8 cellular contexts compared by ENCODE assay signal in genomic region chr20:2102585-2103453, GRCh38. TPM values are rescaled to one million over a fixed set of nuclear protein-coding genes. Genes with fewer than 3 reads are reported as not detected.
A peak's percentile ranks its signal among the peaks of the same experiment; 100 is the strongest.
DNase-seq lines count a peak whose midpoint lies in the region; ATAC-seq and TF ChIP-seq lines count a peak whose summit lies in the region.

No MANE protein-coding gene starts in this region.

- H4K20me1 ChIP-seq in H9 (ENCODE audit: control insufficient read depth, insufficient read depth, insufficient read length), result no peaks in the 10 kb centered on the region

- H3K9ac ChIP-seq in H9 (ENCODE audit: extremely low read depth, insufficient read length, low read length), result peak overlapping the region; percentile 99
- H3K9ac ChIP-seq in SK-N-MC (ENCODE audit: insufficient read length), result peak overlapping the region; percentile 96
- peak overlapping the region; percentile 87 for H3K9ac ChIP-seq in parathyroid adenoma

- H3K27ac ChIP-seq in H9 (ENCODE audit: insufficient read length, low read depth, low read length) (peak overlapping the region; percentile 92), SK-N-MC (peak overlapping the region; percentile 98), parathyroid adenoma (peak overlapping the region; percentile 100), tibial artery (peak overlapping the region; percentile 98 to 99)

- H3K36me3 Mint-ChIP-seq in H9 (ENCODE audit: insufficient read depth in 1 of 3, low read depth in 3 of 3), result peaks cover 12 to 38% (median 25%) of the 10 kb centered on the region in 3 experiments; a peak in 6 of 7 replicates
- peaks cover 10% of the 10 kb centered on the region for H3K36me3 Mint-ChIP-seq in activated naive CD8-positive, alpha-beta T cell

- H3K18ac ChIP-seq in H9 (ENCODE audit: insufficient read length, low read depth, low read length), result peak overlapping the region; percentile 99

- H2AFZ ChIP-seq in H9 (ENCODE audit: low read length) (no peak overlapping the region), parathyroid adenoma (peak overlapping the region; percentile 95)

- H2BK120ac ChIP-seq in H9 (ENCODE audit: low read depth, low read length, poor library complexity, severe bottlenecking), result no peak overlapping the region

- H2BK5ac ChIP-seq in H9 (ENCODE audit: insufficient read length, low read length), result peak overlapping the region; percentile 98

- H3K4me2 ChIP-seq in H9 (ENCODE audit: insufficient read depth, insufficient read length, low read length) (peak overlapping the region; percentile 97), parathyroid adenoma (ENCODE audit: low read length) (peak overlapping the region; percentile 92)

- ATAC-seq in Right ventricle myocardium inferior, result peak; percentile 87

- no peak overlapping the region for H2BK20ac ChIP-seq in H9 (ENCODE audit: low read depth, low read length, poor library complexity, severe bottlenecking)

- TF ChIP-seq CTCF in H9 (conservative IDR thresholded peaks at IDR 0.05) (no peak), parathyroid adenoma (IDR thresholded peaks at IDR 0.05) (peak; percentile 3), tibial artery (IDR thresholded peaks at IDR 0.05) (no peak)

- peak overlapping the region; percentile 99 for H3K14ac ChIP-seq in H9 (ENCODE audit: insufficient read depth, low read length)

- no peak overlapping the region for H3K56ac ChIP-seq in H9 (ENCODE audit: insufficient read length, low read depth, low read length)

- H3K23ac ChIP-seq in H9 (ENCODE audit: insufficient read length, low read depth, low read length), result no peak overlapping the region

- no peaks in the 10 kb centered on the region for H3K27me3 ChIP-seq in H9 (ENCODE audit: insufficient read depth, low read length)
- no peaks in the 10 kb centered on the region for H3K27me3 ChIP-seq in MG63
- no peaks in the 10 kb centered on the region for H3K27me3 ChIP-seq in parathyroid adenoma (ENCODE audit: control insufficient read depth, insufficient read depth, low read length)
- H3K27me3 ChIP-seq in tibial artery, result no peaks in the 10 kb centered on the region

- no peak overlapping the region; the same call in 1 of the 2 replicates for H2BK15ac ChIP-seq in H9 (ENCODE audit: low read depth, low read length)

- H3K36me3 ChIP-seq in MG63 (peaks cover 11% of the 10 kb centered on the region), SK-N-MC (ENCODE audit: insufficient read depth, low read length) (peaks cover 39% of the 10 kb centered on the region), parathyroid adenoma (ENCODE audit: control insufficient read depth, insufficient read depth, low read length) (no peaks in the 10 kb centered on the region), tibial artery (peaks cover 0 to 9% (median 7%) of the 10 kb centered on the region in 3 donors)

- DNase-seq in GM04504 (ENCODE audit: low read depth) (peak; percentile 78), H9 (peak; percentile 81), MG63 (peak; percentile 71), SK-N-MC (ENCODE audit: low read depth, low spot score) (no peak), Right ventricle myocardium inferior (ENCODE audit: missing footprints) (peak; percentile 94), tibial artery (peak; percentile 85 to 91)

- H3K4me3 ChIP-seq in MG63 (peak overlapping the region; percentile 94), SK-N-MC (peak overlapping the region; percentile 91), parathyroid adenoma (ENCODE audit: low read depth, low read length) (peak overlapping the region; percentile 91), tibial artery (peak overlapping the region; percentile 84 to 98)

- H3K79me1 ChIP-seq in H9 (ENCODE audit: insufficient read depth, low read depth, low read length, poor library complexity, severe bottlenecking), result no peaks in the 10 kb centered on the region

- H2AK5ac ChIP-seq in H9 (ENCODE audit: insufficient read length, low read length), result no peak overlapping the region

- H3K9me3 Mint-ChIP-seq in H9, result peaks cover 0 to 3% of the 10 kb centered on the region in 2 experiments; a peak in 2 of 5 replicates
- H3K9me3 Mint-ChIP-seq in activated naive CD8-positive, alpha-beta T cell (ENCODE audit: low read depth), result no peaks in the 10 kb centered on the region

- no peak overlapping the region for H4K8ac ChIP-seq in H9 (replicated peaks; ENCODE audit: insufficient read length, low read depth, low read length)

- peaks cover 2% of the 10 kb centered on the region; the same call in 1 of the 2 replicates for H3K27me3 Mint-ChIP-seq in H9 (ENCODE audit: low read depth)
- no peaks in the 10 kb centered on the region for H3K27me3 Mint-ChIP-seq in activated naive CD8-positive, alpha-beta T cell

- H3K79me2 ChIP-seq in H9 (ENCODE audit: insufficient read depth, low read length) (peaks cover 7% of the 10 kb centered on the region; the same call in 1 of the 2 replicates), parathyroid adenoma (peaks cover 49% of the 10 kb centered on the region)

- no peak overlapping the region for H3K4ac ChIP-seq in H9 (ENCODE audit: low read depth, low read length)

- H4K91ac ChIP-seq in H9 (ENCODE audit: insufficient read length, low read depth, low read length), result no peak overlapping the region

- H3K4me1 ChIP-seq in H9 (ENCODE audit: insufficient read depth, low read length) (no peaks in the 10 kb centered on the region), parathyroid adenoma (peaks cover 10% of the 10 kb centered on the region), tibial artery (peaks cover 0 to 46% (median 26%) of the 10 kb centered on the region in 4 donors)

- peak overlapping the region; percentile 100 for H3K27ac Mint-ChIP-seq in H9
- H3K27ac Mint-ChIP-seq in activated naive CD8-positive, alpha-beta T cell, result peak overlapping the region; percentile 100

- H4K5ac ChIP-seq in H9 (ENCODE audit: insufficient read length, low read depth, low read length), result peak overlapping the region; percentile 81

- intact Hi-C loops in Right ventricle myocardium inferior (cut with DNase I) (loop anchor here (2.0 to 10.0 kb wide), 2 partner anchors 38 to 372 kb away; partner anchors contain the start of gene SNRPB), tibial artery (cut with DNase I; ENCODE audit: low total_unique reads) (loop anchor here (5.0 kb wide), 2 partner anchors 206 to 301 kb away; partner anchors contain the start of gene SIRPA)

- peak overlapping the region; percentile 87 to 95 for H3K4me3 Mint-ChIP-seq in H9
- H3K4me3 Mint-ChIP-seq in activated naive CD8-positive, alpha-beta T cell, result peak overlapping the region; percentile 93

- no peak overlapping the region for H3T11ph ChIP-seq in H9 (ENCODE audit: low read length)

- H3K23me2 ChIP-seq in H9 (ENCODE audit: insufficient read length, low read depth, low read length, poor library complexity, severe bottlenecking), result peaks cover 20% of the 10 kb centered on the region

- H2BK12ac ChIP-seq in H9 (ENCODE audit: insufficient read length, low read depth, low read length), result no peak overlapping the region

- H3K9me3 ChIP-seq in H9 (ENCODE audit: control insufficient read depth, low read depth, low read length) (no peaks in the 10 kb centered on the region), MG63 (no peaks in the 10 kb centered on the region), SK-N-MC (ENCODE audit: low read depth, low read length) (no peaks in the 10 kb centered on the region), parathyroid adenoma (ENCODE audit: control insufficient read depth, low read length) (no peaks in the 10 kb centered on the region), tibial artery (no peaks in the 10 kb centered on the region)

- no CpG with 5 or more reads among the region's 95 CpGs for WGBS in H9 (ENCODE audit: extremely low coverage, insufficient read length, low lambda C conversion rate)

- H3K4me1 Mint-ChIP-seq in H9, result peaks cover 42 to 45% of the 10 kb centered on the region in 2 experiments
- peaks cover 49% of the 10 kb centered on the region for H3K4me1 Mint-ChIP-seq in activated naive CD8-positive, alpha-beta T cell (ENCODE audit: low read depth)

RNA-seq across cellular contexts. Expression of gene STK35, which starts 1.2 kb away (rescaled TPM):
- total RNA-seq in H9 (2021) (65.2 and 66.2 TPM in 2 replicates), Right ventricle myocardium inferior (13.5 TPM)
- 4.7 and 7.6 TPM in 2 replicates for total RNA-seq in MG63 (2014; rRNA removed; shearing (Covaris generic); ENCODE audit: low replicate concordance)
